Comparison of ENCODE assay signal across 24 cellular contexts in the genomic region with DNA sequence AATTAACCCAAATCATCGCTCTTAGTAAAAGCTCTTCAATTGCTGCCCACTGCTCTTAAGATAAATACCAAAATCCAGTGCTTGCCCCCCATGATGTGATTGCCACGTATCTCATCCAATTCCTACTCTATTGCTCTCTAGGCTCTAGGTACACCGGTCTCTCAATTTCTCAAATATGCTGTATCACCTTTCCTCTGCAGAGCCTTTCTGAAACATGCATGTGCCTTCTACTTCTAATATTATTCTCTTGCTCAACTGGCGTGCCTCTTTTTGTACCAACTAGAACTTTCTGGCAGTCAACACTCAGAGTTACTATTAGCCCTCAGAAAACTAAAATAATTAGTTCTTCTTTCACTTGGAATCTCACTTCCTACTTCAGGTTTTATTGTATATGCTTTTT.
"Had no signal": no experiment of that assay in that cellular context is flagged by ENCODE, and none has a peak within 500 bp of the region (broad histone marks: within the 10 kb centered on the region; RNA-seq: fewer than 3 reads in every experiment).

No MANE protein-coding gene starts in this region.

- H3K9me3 Mint-ChIP-seq: activated CD4-positive, alpha-beta memory T cell treated with anti-CD3 and anti-CD28 coated beads for 36 hours; activated naive CD8-positive, alpha-beta T cell treated with anti-CD3 and anti-CD28 coated beads, Interleukin-2, amount 50 U/mL, for 24 hours; naive thymus-derived CD8-positive, alpha-beta T cell; neural progenitor cell; type B pancreatic cell had no signal

- H3K4me2 ChIP-seq: neural progenitor cell had no signal

- H3K9me3 ChIP-seq: esophagus muscularis mucosa, gastroesophageal sphincter, heart right ventricle, lower lobe of right lung, thoracic aorta, vagina had no signal

- DNase-seq: activated CD4-positive, alpha-beta memory T cell treated with anti-CD3 and anti-CD28 coated beads for 36 hours; activated CD4-positive, alpha-beta T cell treated with anti-CD3 and anti-CD28 coated beads for 48 hours; activated CD4-positive, CD25-positive, alpha-beta regulatory T cell; activated gamma-delta T cell; activated naive CD4-positive, alpha-beta T cell treated with anti-CD3 and anti-CD28 coated beads, Interleukin-2, amount 50 U/mL, for 16 hours; activated naive CD8-positive, alpha-beta T cell treated with anti-CD3 and anti-CD28 coated beads, Interleukin-2, amount 50 U/mL, for 24 hours; brain microvascular endothelial cell; central memory CD4-positive, alpha-beta T cell; effector memory CD4-positive, alpha-beta T cell; heart right ventricle; islet precursor cell; left colon; lower lobe of right lung; naive thymus-derived CD8-positive, alpha-beta T cell; stimulated activated CD4-positive, alpha-beta T cell treated with anti-CD3 and anti-CD28 coated beads, Interleukin-4, amount 100 ng/mL, for 1 hour; stimulated activated naive CD4-positive, alpha-beta T cell treated with Interleukin-2 at 50 U/mL for 16 hours; T-helper 1 cell had no signal

- H3K4me3 ChIP-seq: esophagus muscularis mucosa, gastroesophageal sphincter, heart right ventricle, lower lobe of right lung, neural progenitor cell, thoracic aorta, vagina had no signal

- H3K4me3 Mint-ChIP-seq: activated CD4-positive, alpha-beta memory T cell treated with anti-CD3 and anti-CD28 coated beads for 36 hours; activated naive CD8-positive, alpha-beta T cell treated with anti-CD3 and anti-CD28 coated beads, Interleukin-2, amount 50 U/mL, for 24 hours; naive thymus-derived CD8-positive, alpha-beta T cell; neural progenitor cell; type B pancreatic cell had no signal

- H2AFZ ChIP-seq: neural progenitor cell had no signal

- H3K36me3 ChIP-seq: brain microvascular endothelial cell, esophagus muscularis mucosa, gastroesophageal sphincter, heart right ventricle, lower lobe of right lung, neural progenitor cell, thoracic aorta, vagina had no signal

- H3K27ac Mint-ChIP-seq: activated CD4-positive, alpha-beta memory T cell treated with anti-CD3 and anti-CD28 coated beads for 36 hours; activated naive CD8-positive, alpha-beta T cell treated with anti-CD3 and anti-CD28 coated beads, Interleukin-2, amount 50 U/mL, for 24 hours; naive thymus-derived CD8-positive, alpha-beta T cell; neural progenitor cell; type B pancreatic cell had no signal

- H3K27ac ChIP-seq: brain microvascular endothelial cell, esophagus muscularis mucosa, gastroesophageal sphincter, heart right ventricle, lower lobe of right lung, neural progenitor cell, thoracic aorta, vagina had no signal

- H3K4me1 ChIP-seq: lower lobe of right lung, vagina had no signal

- ATAC-seq: activated naive CD8-positive, alpha-beta T cell treated with anti-CD3 and anti-CD28 coated beads, Interleukin-2, amount 50 U/mL, for 24 hours; gastroesophageal sphincter; left colon; lower lobe of right lung; naive thymus-derived CD8-positive, alpha-beta T cell had no signal

- H3K9ac ChIP-seq: neural progenitor cell had no signal

- H3K36me3 Mint-ChIP-seq: activated CD4-positive, alpha-beta memory T cell treated with anti-CD3 and anti-CD28 coated beads for 36 hours; naive thymus-derived CD8-positive, alpha-beta T cell; neural progenitor cell; type B pancreatic cell had no signal

- H3K27me3 ChIP-seq: brain microvascular endothelial cell, esophagus muscularis mucosa, gastroesophageal sphincter, heart right ventricle, neural progenitor cell, vagina had no signal

- H3K27me3 Mint-ChIP-seq: progenitor cell of endocrine pancreas, type B pancreatic cell had no signal

- H3K4me1 Mint-ChIP-seq: activated naive CD8-positive, alpha-beta T cell treated with anti-CD3 and anti-CD28 coated beads, Interleukin-2, amount 50 U/mL, for 24 hours had no signal
